Comparison of ENCODE assay signal across 30 cellular contexts in the genomic region with DNA sequence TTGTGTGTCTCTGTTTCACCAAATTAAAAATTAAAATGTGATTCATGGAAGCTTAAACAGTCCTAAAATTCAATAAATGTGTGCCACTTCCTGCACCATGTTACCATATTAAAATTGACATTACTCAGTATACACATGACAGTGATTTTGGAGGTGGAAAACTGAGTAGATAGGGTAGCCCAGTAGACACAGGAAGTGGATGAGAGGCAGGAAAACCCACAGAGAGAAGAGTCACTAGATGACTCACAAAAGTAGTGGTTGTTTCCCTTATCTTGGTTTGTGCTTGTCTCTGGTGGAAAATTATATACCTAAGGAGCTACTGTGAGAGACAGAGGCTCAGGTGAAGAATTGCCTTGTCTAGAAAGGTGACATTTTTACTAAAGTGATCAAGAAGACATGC.
"Had no signal": no experiment of that assay in that cellular context is flagged by ENCODE, and none has a peak within 500 bp of the region (broad histone marks: within the 10 kb centered on the region; RNA-seq: fewer than 3 reads in every experiment).

No MANE protein-coding gene starts in this region.

- H3K4me1 Mint-ChIP-seq: immature natural killer cell; memory B cell; naive thymus-derived CD8-positive, alpha-beta T cell; neural crest cell; stimulated activated naive B cell treated with anti-CD40 and anti-IgM and Interleukin-4, amounts not matched to agents 10 μg/mL and 1 μg/mL and 100 μg/mL, for 72 hours had no signal

- H3K27me3 ChIP-seq: stomach, testis, thyroid gland, transverse colon, upper lobe of left lung, uterus had no signal

- H3K27ac Mint-ChIP-seq: immature natural killer cell; memory B cell; naive thymus-derived CD8-positive, alpha-beta T cell; nephron; stimulated activated naive B cell treated with anti-CD40 and anti-IgM and Interleukin-4, amounts not matched to agents 10 μg/mL and 1 μg/mL and 100 μg/mL, for 72 hours had no signal

- H3K4me3 Mint-ChIP-seq: immature natural killer cell; memory B cell; naive thymus-derived CD8-positive, alpha-beta T cell; nephron; neural crest cell; stimulated activated naive B cell treated with anti-CD40 and anti-IgM and Interleukin-4, amounts not matched to agents 10 μg/mL and 1 μg/mL and 100 μg/mL, for 72 hours had no signal

- H3K36me3 ChIP-seq: left ventricle myocardium inferior, pancreas, prostate gland, stomach, thyroid gland, transverse colon, upper lobe of left lung, uterus had no signal

- H3K9me3 ChIP-seq: left ventricle myocardium inferior, pancreas, prostate gland, stomach, testis, thyroid gland, transverse colon, upper lobe of left lung, uterus had no signal

- H3K4me1 ChIP-seq: left ventricle myocardium inferior, pancreas, prostate gland, stomach, testis, thyroid gland, transverse colon, upper lobe of left lung, uterus had no signal

- H3K9me3 Mint-ChIP-seq: memory B cell had no signal

- H3K36me3 Mint-ChIP-seq: immature natural killer cell; memory B cell; naive thymus-derived CD8-positive, alpha-beta T cell; stimulated activated naive B cell treated with anti-CD40 and anti-IgM and Interleukin-4, amounts not matched to agents 10 μg/mL and 1 μg/mL and 100 μg/mL, for 72 hours had no signal

- H3K27me3 Mint-ChIP-seq: memory B cell; naive thymus-derived CD8-positive, alpha-beta T cell; stimulated activated naive B cell treated with anti-CD40 and anti-IgM and Interleukin-4, amounts not matched to agents 10 μg/mL and 1 μg/mL and 100 μg/mL, for 72 hours had no signal

- FAIRE-seq: islet of Langerhans, kidney, pancreas had no signal

- H3K4me3 ChIP-seq: left ventricle myocardium inferior, lung, pancreas, prostate gland, skin epidermis, stomach, testis, thyroid gland, transverse colon, upper lobe of left lung, uterus had no signal

- H3K27ac ChIP-seq: left ventricle myocardium inferior, pancreas, prostate gland, skin epidermis, stomach, testis, thyroid gland, transverse colon, upper lobe of left lung, uterus had no signal

- DNase-seq: hypothalamus; immature natural killer cell; kidney; left ventricle myocardium inferior; naive thymus-derived CD8-positive, alpha-beta T cell; nucleus accumbens; pancreas; posterior cingulate gyrus; retina; right cardiac atrium; stimulated activated CD4-positive, alpha-beta T cell treated with anti-CD3 and anti-CD28 coated beads, Interleukin-12 subunit alpha, Interleukin-12 subunit beta, amount 100 ng/mL, for 4 hours; stimulated activated CD4-positive, alpha-beta T cell treated with anti-CD3 and anti-CD28 coated beads, Interleukin-15, amount 100 ng/mL, for 24 hours; stimulated activated CD4-positive, alpha-beta T cell treated with anti-CD3 and anti-CD28 coated beads, Interleukin-2, amount 100 ng/mL, for 24 hours; stimulated activated CD4-positive, alpha-beta T cell treated with anti-CD3 and anti-CD28 coated beads, Interleukin-4, amount 100 ng/mL, for 1 hour; stimulated activated naive B cell treated with anti-CD40 and anti-IgM and Interleukin-4, amounts not matched to agents 10 μg/mL and 1 μg/mL and 100 μg/mL, for 72 hours; stimulated activated naive CD8-positive, alpha-beta T cell treated with anti-CD3 and anti-CD28 coated beads, Interleukin-15, Interleukin-2, amounts not matched to agents 100 U/mL and 50 U/mL, for 24 hours; stomach; testis; thyroid gland; transverse colon; upper lobe of left lung; uterus had no signal

- ATAC-seq: naive thymus-derived CD8-positive, alpha-beta T cell; pancreas; right cardiac atrium; sciatic nerve; stimulated activated naive B cell treated with anti-CD40 and anti-IgM and Interleukin-4, amounts not matched to agents 10 μg/mL and 1 μg/mL and 100 μg/mL, for 72 hours; stimulated activated naive CD8-positive, alpha-beta T cell treated with anti-CD3 and anti-CD28 coated beads, Interleukin-15, Interleukin-2, amounts not matched to agents 100 U/mL and 50 U/mL, for 24 hours had no signal
